32 cellular contexts compared by ENCODE assay signal in genomic region chr14:51730094-51730493, GRCh38.
"Had no signal": no experiment of that assay in that cellular context is flagged by ENCODE, and none has a peak within 500 bp of the region (broad histone marks: within the 10 kb centered on the region; RNA-seq: fewer than 3 reads in every experiment).

No MANE protein-coding gene starts in this region.

- H3K4me1 ChIP-seq: adrenal gland, ascending aorta, colonic mucosa, esophagus squamous epithelium, stomach, thyroid gland, upper lobe of right lung had no signal

- DNase-seq: activated CD4-positive, alpha-beta T cell treated with anti-CD3 and anti-CD28 coated beads for 48 hours; activated CD4-positive, alpha-beta T cell treated with anti-CD3 and anti-CD28 coated beads, Interleukin-2, amount 50 U/mL, for 48 hours; activated CD8-positive, alpha-beta memory T cell treated with anti-CD3 and anti-CD28 coated beads for 24 hours; activated effector memory CD4-positive, alpha-beta T cell treated with Interleukin-2 at 50 U/mL for 16 hours; activated naive CD4-positive, alpha-beta T cell treated with anti-CD3 and anti-CD28 coated beads for 36 hours; activated naive CD8-positive, alpha-beta T cell treated with anti-CD3 and anti-CD28 coated beads for 36 hours; adrenal gland; cerebellar nuclear complex; colonic mucosa; effector CD8-positive, alpha-beta T cell; esophagus squamous epithelium; gastrocnemius medialis; glutamatergic neuron; left cardiac atrium; left ventricle myocardium superior; nephron progenitor cell; stimulated activated CD4-positive, alpha-beta T cell treated with anti-CD3 and anti-CD28 coated beads, Interleukin-4, amount 100 ng/mL, for 4 hours; stimulated activated CD8-positive, alpha-beta memory T cell treated with anti-CD3 and anti-CD28 coated beads, Interleukin-4, amount 100 ng/mL, for 48 hours; stomach; thyroid gland; upper lobe of right lung had no signal

- H3K36me3 ChIP-seq: colonic mucosa, neutrophil had no signal

- FAIRE-seq: endometrium, keratinocyte, TTC549 had no signal

- H3K27me3 ChIP-seq: adrenal gland, ascending aorta, cardiac muscle cell, colonic mucosa, esophagus squamous epithelium, gastrocnemius medialis, neutrophil, stomach, thyroid gland, upper lobe of right lung had no signal

- H3K27ac ChIP-seq: adrenal gland, ascending aorta, cardiac muscle cell, colonic mucosa, epithelial cell of prostate, esophagus squamous epithelium, neutrophil, skin epidermis, stomach, thyroid gland, upper lobe of right lung, VCaP had no signal

- H3K4me3 ChIP-seq: adrenal gland, ascending aorta, cardiac muscle cell, colonic mucosa, esophagus squamous epithelium, gastrocnemius medialis, skin epidermis, stomach, thyroid gland, upper lobe of right lung had no signal

- ATAC-seq: activated CD4-positive, CD25-positive, alpha-beta regulatory T cell treated with anti-CD3 and anti-CD28 coated beads, Interleukin-2, amount 50 U/mL, for 24 hours; left cardiac atrium; left ventricle myocardium superior; stimulated activated memory B cell treated with anti-CD40 and anti-IgM and Interleukin-4, amounts not matched to agents 10 μg/mL and 1 μg/mL and 100 μg/mL, for 72 hours; upper lobe of right lung had no signal

- H3K9me3 ChIP-seq: adrenal gland, ascending aorta, colonic mucosa, esophagus squamous epithelium, gastrocnemius medialis, neutrophil, stomach, thyroid gland, upper lobe of right lung had no signal
